31 cellular contexts compared by ENCODE assay signal in genomic region chr20:64171211-64171610, GRCh38. TPM values are rescaled to one million over a fixed set of nuclear protein-coding genes. Genes with fewer than 3 reads are reported as not detected.
"Had no signal": no experiment of that assay in that cellular context is flagged by ENCODE, and none has a peak within 500 bp of the region (broad histone marks: within the 10 kb centered on the region; RNA-seq: fewer than 3 reads in every experiment).

No MANE protein-coding gene starts in this region.

- H3K27me3 ChIP-seq: colonic mucosa had no signal

- DNase-seq: colonic mucosa; cortex of kidney; effector CD8-positive, alpha-beta T cell; effector memory CD8-positive, alpha-beta T cell; endodermal cell; erythroblast; esophagus squamous epithelium; foreskin fibroblast; foreskin melanocyte; gastrocnemius medialis; heart left ventricle; hypothalamus; immature natural killer cell; islet precursor cell; left cardiac atrium; left lung; left ventricle myocardium superior; mammary epithelial cell; mesendoderm; midbrain had no signal

- H3K79me2 ChIP-seq: hepatocyte had no signal

- H3K27ac ChIP-seq: colonic mucosa, epithelial cell of prostate, esophagus squamous epithelium, gastrocnemius medialis, heart left ventricle, hepatocyte, left lung had no signal

- FAIRE-seq: endometrium had no signal

- H3K4me1 ChIP-seq: colonic mucosa, esophagus squamous epithelium, gastrocnemius medialis, heart left ventricle, left lung had no signal

- ATAC-seq: effector memory CD8-positive, alpha-beta T cell; esophagus mucosa; gastrocnemius medialis; heart left ventricle; left cardiac atrium; left lung; left ventricle myocardium superior had no signal

- H3K4me3 Mint-ChIP-seq: dendritic cell treated with granulocyte-macrophage colony-stimulating factor and Interleukin-4, amounts not matched to agents 40 ng/mL and 50 ng/mL, for 4 days; effector memory CD8-positive, alpha-beta T cell; endodermal cell; immature natural killer cell; memory B cell had no signal

- H3K4me2 ChIP-seq: hepatocyte had no signal

- H3K9me3 ChIP-seq: colonic mucosa, esophagus squamous epithelium, gastrocnemius medialis, heart left ventricle, left lung had no signal

- H3K9me3 Mint-ChIP-seq: dendritic cell treated with granulocyte-macrophage colony-stimulating factor and Interleukin-4, amounts not matched to agents 40 ng/mL and 50 ng/mL, for 4 days; effector memory CD8-positive, alpha-beta T cell; endodermal cell; immature natural killer cell; memory B cell had no signal

- H3K36me3 ChIP-seq: colonic mucosa, esophagus squamous epithelium, gastrocnemius medialis, heart left ventricle, left lung had no signal

- H3K4me3 ChIP-seq: colonic mucosa, esophagus squamous epithelium, gastrocnemius medialis, heart left ventricle, hepatocyte, left lung, lung had no signal

- H3K36me3 Mint-ChIP-seq: immature natural killer cell, memory B cell had no signal

- H2AFZ ChIP-seq: hepatocyte had no signal

- H3K27ac Mint-ChIP-seq: dendritic cell treated with granulocyte-macrophage colony-stimulating factor and Interleukin-4, amounts not matched to agents 40 ng/mL and 50 ng/mL, for 4 days; effector memory CD8-positive, alpha-beta T cell; endodermal cell; immature natural killer cell; memory B cell had no signal

RNA-seq across cellular contexts. Expression of gene MYT1, which starts 7.0 kb away (rescaled TPM):
- total RNA-seq: dermis microvascular lymphatic vessel endothelial cell, esophagus mucosa, esophagus squamous epithelium, gastrocnemius medialis, glomerular endothelial cell, kidney epithelial cell, left lung, mammary epithelial cell, mononuclear cell had no signal
- polyA plus RNA-seq: immature natural killer cell had no signal
